20 cellular contexts compared by ENCODE assay signal in the genomic region with DNA sequence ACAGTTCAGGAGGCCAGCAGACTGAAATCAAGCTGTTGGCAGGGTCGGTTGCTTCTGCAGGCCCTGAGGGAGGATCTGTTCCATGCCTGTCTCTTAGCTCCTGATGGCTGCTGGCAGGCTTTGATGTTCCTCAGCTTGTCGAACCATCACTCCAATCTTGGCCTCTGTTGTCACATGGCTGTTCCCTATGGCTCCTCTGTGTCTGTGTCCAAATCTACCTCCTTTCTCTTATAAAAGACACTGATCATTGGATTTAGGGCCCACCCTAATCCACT. TPM values are rescaled to one million over a fixed set of nuclear protein-coding genes. Genes with fewer than 3 reads are reported as not detected.
"Had no signal": no experiment of that assay in that cellular context is flagged by ENCODE, and none has a peak within 500 bp of the region (broad histone marks: within the 10 kb centered on the region; RNA-seq: fewer than 3 reads in every experiment).

No MANE protein-coding gene starts in this region.

- H3K36me3 Mint-ChIP-seq: naive B cell had no signal

- H3K4me3 ChIP-seq: colonic mucosa, left lung, lower lobe of right lung, ovary, smooth muscle cell, tibial artery, upper lobe of left lung, uterus had no signal

- H3K9me3 Mint-ChIP-seq: naive B cell had no signal

- H3K27ac Mint-ChIP-seq: naive B cell had no signal

- H3K36me3 ChIP-seq: colonic mucosa, left lung, lower lobe of right lung, neutrophil, ovary, upper lobe of left lung, uterus had no signal

- H3K27ac ChIP-seq: colonic mucosa, left lung, lower lobe of right lung, neutrophil, ovary, tibial artery, upper lobe of left lung, uterus had no signal

- H3K9me3 ChIP-seq: colonic mucosa, left lung, lower lobe of right lung, neutrophil, ovary, tibial artery, upper lobe of left lung, uterus had no signal

- H3K4me3 Mint-ChIP-seq: naive B cell had no signal

- H3K4me1 Mint-ChIP-seq: naive B cell had no signal

- DNase-seq: colonic mucosa; dermis blood vessel endothelial cell; erythroblast; foreskin melanocyte; head of caudate nucleus; hippocampal formation; kidney glomerular epithelial cell; left lung; lower lobe of right lung; mesenchymal stem cell; naive B cell; ovary; stimulated activated CD4-positive, alpha-beta T cell treated with anti-CD3 and anti-CD28 coated beads, Interleukin-2, amount 100 ng/mL, for 48 hours; stimulated activated naive CD4-positive, alpha-beta T cell treated with Interleukin-2 at 50 U/mL for 16 hours; tibial artery; upper lobe of left lung; uterus had no signal

- H3K4me1 ChIP-seq: colonic mucosa, left lung, lower lobe of right lung, uterus had no signal

- H3K27me3 ChIP-seq: colonic mucosa, left lung, ovary, upper lobe of left lung, uterus had no signal

- ATAC-seq: left lung, lower lobe of right lung had no signal

RNA-seq across cellular contexts. Expression of a gene that starts 42.2 kb away (rescaled TPM):
- polyA plus RNA-seq: neural cell, smooth muscle cell had no signal

RNA-seq across cellular contexts. Expression of a gene that starts 47.2 kb away (rescaled TPM):
- polyA plus RNA-seq: neural cell, smooth muscle cell had no signal

RNA-seq across cellular contexts. Expression of a gene that starts 47.4 kb away (rescaled TPM):
- polyA plus RNA-seq: neural cell had no signal
